ENCODE assay signal across 8 cellular contexts in genomic region chr7:148983220-148984146, GRCh38. TPM values are rescaled to one million over a fixed set of nuclear protein-coding genes. Genes with fewer than 3 reads are reported as not detected.
DNase-seq lines count a peak whose midpoint lies in the region; ATAC-seq lines count a peak whose summit lies in the region.

No MANE protein-coding gene starts in this region.

- H3K27me3 Mint-ChIP-seq in activated CD4-positive, alpha-beta memory T cell treated with anti-CD3 and anti-CD28 coated beads, Interleukin-2, amount 10 ng/mL, durations not matched to agents 7 days and 5 days: peaks cover 36% of the 10 kb centered on the region

- peak overlapping the region; percentile 95 for H3K4me2 ChIP-seq in BLaER1

- H3K9ac ChIP-seq in BLaER1: peak overlapping the region; percentile 82

- ATAC-seq in GM19395 (IDR thresholded peaks at IDR 0.05; ENCODE audit: unreplicated experiment): peak; percentile 62
- peak; percentile 52 for ATAC-seq in HG03565 (IDR thresholded peaks at IDR 0.05; ENCODE audit: unreplicated experiment)

- H3K4me1 Mint-ChIP-seq in activated CD4-positive, alpha-beta memory T cell treated with anti-CD3 and anti-CD28 coated beads, Interleukin-2, amount 10 ng/mL, durations not matched to agents 7 days and 5 days: peaks cover 53% of the 10 kb centered on the region

- DNase-seq in NCI-H748 treated with DMSO at 0.1 percent for 48 hours (lab: John Stamatoyannopoulos, UW) (peak; percentile 87), ecto neural progenitor cell (ENCODE audit: low spot score) (peak; percentile 88), medulla oblongata (ENCODE audit: extremely low spot score) (peak; percentile 80)
- DNase-seq in activated CD4-positive, alpha-beta memory T cell treated with anti-CD3 and anti-CD28 coated beads, Interleukin-2, amount 10 ng/mL, durations not matched to agents 7 days and 5 days: peak; percentile 80
- DNase-seq in stimulated activated CD8-positive, alpha-beta memory T cell treated with anti-CD3 and anti-CD28 coated beads, Interleukin-12 subunit alpha, Interleukin-12 subunit beta, amount 100 ng/mL, for 1 hour (ENCODE audit: low read depth): peak; percentile 71

- H3K27ac ChIP-seq in BLaER1: peak overlapping the region; percentile 79

- peaks cover 9% of the 10 kb centered on the region for H3K27me3 ChIP-seq in BLaER1

- H3K9me3 Mint-ChIP-seq in activated CD4-positive, alpha-beta memory T cell treated with anti-CD3 and anti-CD28 coated beads, Interleukin-2, amount 10 ng/mL, durations not matched to agents 7 days and 5 days: no peaks in the 10 kb centered on the region

- H3K4me1 ChIP-seq in BLaER1: peaks cover 38% of the 10 kb centered on the region

- CTCF ChIA-PET in activated CD4-positive, alpha-beta memory T cell treated with anti-CD3 and anti-CD28 coated beads, Interleukin-2, amount 10 ng/mL, durations not matched to agents 7 days and 5 days (lab: Charles Lee): interaction anchor here (0.6 to 2.2 kb wide), 5 partner anchors 15 to 100 kb away, joined by 3 to 6 read pairs (median 5); no protein-coding TSS in a partner anchor

- no peaks in the 10 kb centered on the region for H3K36me3 ChIP-seq in BLaER1

- H3K4me3 ChIP-seq in BLaER1: peak overlapping the region; percentile 74

- no peaks in the 10 kb centered on the region for H3K9me3 ChIP-seq in BLaER1

- H4K20me1 ChIP-seq in BLaER1: no peaks in the 10 kb centered on the region

- no peaks in the 10 kb centered on the region for H3K36me3 Mint-ChIP-seq in activated CD4-positive, alpha-beta memory T cell treated with anti-CD3 and anti-CD28 coated beads, Interleukin-2, amount 10 ng/mL, durations not matched to agents 7 days and 5 days (ENCODE audit: low read depth)

- peak overlapping the region; percentile 84 for H3K4me3 Mint-ChIP-seq in activated CD4-positive, alpha-beta memory T cell treated with anti-CD3 and anti-CD28 coated beads, Interleukin-2, amount 10 ng/mL, durations not matched to agents 7 days and 5 days

- POLR2A ChIA-PET in activated CD4-positive, alpha-beta memory T cell treated with anti-CD3 and anti-CD28 coated beads, Interleukin-2, amount 10 ng/mL, durations not matched to agents 7 days and 5 days (lab: Charles Lee): interaction anchor here (0.6 to 2.3 kb wide), 12 partner anchors 13 to 285 kb away, joined by 3 to 12 read pairs (median 4); partner anchors contain the start of genes CUL1, EZH2, PDIA4 and ZNF398

- peak overlapping the region; percentile 67 for H3K27ac Mint-ChIP-seq in activated CD4-positive, alpha-beta memory T cell treated with anti-CD3 and anti-CD28 coated beads, Interleukin-2, amount 10 ng/mL, durations not matched to agents 7 days and 5 days

RNA-seq across cellular contexts. Expression of gene PDIA4, which starts 44.8 kb away (rescaled TPM):
- total RNA-seq in activated CD4-positive, alpha-beta memory T cell treated with anti-CD3 and anti-CD28 coated beads, Interleukin-2, amount 10 ng/mL, durations not matched to agents 7 days and 5 days: 100 to 1,000 TPM; 108 TPM

Comparison
In these comparisons a context has a peak if more than half of its experiments do, and no peak if none do; other contexts are left out.
1. Peak in every context shown above with its lines: DNase-seq, ATAC-seq, H3K4me3 ChIP-seq and H3K27ac ChIP-seq.